In the genomic region with DNA sequence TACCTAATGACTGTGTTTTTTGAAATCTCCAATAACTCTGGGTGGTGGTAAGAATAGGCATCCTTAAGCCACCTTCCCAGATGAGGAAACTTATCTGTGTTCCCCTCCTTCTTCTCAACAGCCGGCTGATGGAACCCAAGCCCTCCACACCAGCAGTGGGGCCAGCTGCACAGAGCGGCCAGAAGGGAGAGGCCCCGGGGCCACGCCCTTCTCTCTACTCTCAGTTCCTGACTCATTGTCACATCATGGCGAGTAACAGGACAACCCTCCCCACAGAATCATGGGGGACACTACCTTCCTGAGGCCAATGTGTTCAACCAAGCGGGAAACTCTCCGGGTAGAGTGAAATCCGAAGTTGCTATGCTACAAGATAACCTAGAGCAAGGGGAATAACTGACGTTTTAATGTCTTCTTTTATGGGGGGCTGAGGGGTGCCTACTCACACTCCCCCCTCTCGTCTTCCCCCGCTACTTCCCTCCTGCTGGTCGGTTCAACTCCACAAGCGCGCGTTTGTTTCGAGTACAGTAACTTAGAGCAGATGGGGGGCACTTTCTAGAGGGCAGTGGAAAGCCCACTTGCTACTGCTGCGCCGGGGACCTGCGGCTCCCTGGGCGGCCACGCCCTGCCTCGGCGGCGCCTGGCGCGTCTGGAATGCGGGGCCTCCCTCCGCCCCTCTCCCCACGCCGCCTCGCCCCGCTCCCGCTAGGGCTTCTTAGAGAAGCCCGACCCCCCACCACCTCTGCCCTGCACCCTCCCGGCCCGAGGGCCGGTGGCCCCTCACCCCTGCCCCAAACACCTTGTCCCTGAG, we compare ENCODE assay signal across 1 cellular context.
TF ChIP-seq lines count a peak whose summit lies in the region.

No MANE protein-coding gene starts in this region.

TF ChIP-seq in K562, 482 proteins besides CTCF, POLR2A, EP300 and RAD21 (continued from another document):
- TF ChIP-seq, protein P1, sequence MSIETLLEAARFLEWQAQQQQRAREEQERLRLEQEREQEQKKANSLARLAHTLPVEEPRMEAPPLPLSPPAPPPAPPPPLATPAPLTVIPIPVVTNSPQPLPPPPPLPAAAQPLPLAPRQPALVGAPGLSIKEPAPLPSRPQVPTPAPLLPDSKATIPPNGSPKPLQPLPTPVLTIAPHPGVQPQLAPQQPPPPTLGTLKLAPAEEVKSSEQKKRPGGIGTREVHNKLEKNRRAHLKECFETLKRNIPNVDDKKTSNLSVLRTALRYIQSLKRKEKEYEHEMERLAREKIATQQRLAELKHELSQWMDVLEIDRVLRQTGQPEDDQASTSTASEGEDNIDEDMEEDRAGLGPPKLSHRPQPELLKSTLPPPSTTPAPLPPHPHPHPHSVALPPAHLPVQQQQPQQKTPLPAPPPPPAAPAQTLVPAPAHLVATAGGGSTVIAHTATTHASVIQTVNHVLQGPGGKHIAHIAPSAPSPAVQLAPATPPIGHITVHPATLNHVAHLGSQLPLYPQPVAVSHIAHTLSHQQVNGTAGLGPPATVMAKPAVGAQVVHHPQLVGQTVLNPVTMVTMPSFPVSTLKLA (conservative IDR thresholded peaks at IDR 0.05): peak; percentile 50 to 77
- TF ChIP-seq PHTF2 (CRISPR knock-in tag; IDR thresholded peaks at IDR 0.05) (no peak), ZNF384 (IDR thresholded peaks at IDR 0.05; ENCODE audit: low read depth, low read length) (no peak), RFX7 (CRISPR knock-in tag; IDR thresholded peaks at IDR 0.05) (no peak), SNRNP70 (optimal IDR thresholded peaks at IDR 0.05; ENCODE audit: low read depth, low read length) (no peak), HDAC3 (IDR thresholded peaks at IDR 0.05; ENCODE audit: borderline replicate concordance, partially characterized antibody) (no peak), NFRKB (IDR thresholded peaks at IDR 0.05; ENCODE audit: low read depth) (peak; percentile 81), SRF (CRISPR knock-in tag; IDR thresholded peaks at IDR 0.05) (0 out of 4 replicates have a peak, but pooled peaks of 1 of the 2 experiments have one; percentile 12), KDM1A (IDR thresholded peaks at IDR 0.05) (peak; percentile 18 to 45; a peak in 1 of 4 replicates), EGR1 (conservative IDR thresholded peaks at IDR 0.05) (no peak), ZNF12 (CRISPR knock-in tag; IDR thresholded peaks at IDR 0.05) (no peak), POLR3A (IDR thresholded peaks at IDR 0.05; ENCODE audit: borderline replicate concordance, extremely low read depth, insufficient read depth, insufficient read length) (no peak), TEAD2 (tag; IDR thresholded peaks at IDR 0.05) (no peak), STAG1 (CRISPR knock-in tag; IDR thresholded peaks at IDR 0.05; ENCODE audit: borderline replicate concordance) (no peak), CBX1 (IDR thresholded peaks at IDR 0.05; ENCODE audit: low read depth) (no peak; the same call in 1 of the 2 replicates), HDAC1 (IDR thresholded peaks at IDR 0.05) (peak in 1 of 2 experiments; percentile 63; a peak in 2 of 4 replicates), KLF6 (CRISPR knock-in tag; IDR thresholded peaks at IDR 0.05; ENCODE audit: borderline replicate concordance) (peak; percentile 72; the same call in 1 of the 2 replicates), KAT7 (CRISPR knock-in tag; IDR thresholded peaks at IDR 0.05; ENCODE audit: borderline replicate concordance) (peak; percentile 84; the same call in 1 of the 2 replicates), L3MBTL2 (IDR thresholded peaks at IDR 0.05) (0 out of 2 replicates have a peak, but pooled peaks have one; percentile 4), NRF1 (conservative IDR thresholded peaks at IDR 0.05 in 1 of 2, IDR thresholded peaks at IDR 0.05 in 1 of 2) (peak; percentile 67 to 74), SIRT6 (IDR thresholded peaks at IDR 0.05; ENCODE audit: low read depth, low read length) (no peak), ZNF668 (CRISPR knock-in tag; IDR thresholded peaks at IDR 0.05) (no peak), SNIP1 (IDR thresholded peaks at IDR 0.05; ENCODE audit: low read depth) (peak; percentile 67; the same call in 1 of the 2 replicates), CHD1 (IDR thresholded peaks at IDR 0.05; ENCODE audit: low read length) (no peak), CSDE1 (IDR thresholded peaks at IDR 0.05) (no peak), ZNF175 (CRISPR knock-in tag; IDR thresholded peaks at IDR 0.05; ENCODE audit: low read depth) (0 out of 2 replicates have a peak, but pooled peaks have one; percentile 52), ZNF431 (CRISPR knock-in tag; IDR thresholded peaks at IDR 0.05) (0 out of 2 replicates have a peak, but pooled peaks have one; percentile 1), SRSF1 (IDR thresholded peaks at IDR 0.05; ENCODE audit: low read depth, low read length) (no peak), TAL1 (IDR thresholded peaks at IDR 0.05) (peak; percentile 47; the same call in 1 of the 2 replicates)
- TF ChIP-seq, protein P2, sequence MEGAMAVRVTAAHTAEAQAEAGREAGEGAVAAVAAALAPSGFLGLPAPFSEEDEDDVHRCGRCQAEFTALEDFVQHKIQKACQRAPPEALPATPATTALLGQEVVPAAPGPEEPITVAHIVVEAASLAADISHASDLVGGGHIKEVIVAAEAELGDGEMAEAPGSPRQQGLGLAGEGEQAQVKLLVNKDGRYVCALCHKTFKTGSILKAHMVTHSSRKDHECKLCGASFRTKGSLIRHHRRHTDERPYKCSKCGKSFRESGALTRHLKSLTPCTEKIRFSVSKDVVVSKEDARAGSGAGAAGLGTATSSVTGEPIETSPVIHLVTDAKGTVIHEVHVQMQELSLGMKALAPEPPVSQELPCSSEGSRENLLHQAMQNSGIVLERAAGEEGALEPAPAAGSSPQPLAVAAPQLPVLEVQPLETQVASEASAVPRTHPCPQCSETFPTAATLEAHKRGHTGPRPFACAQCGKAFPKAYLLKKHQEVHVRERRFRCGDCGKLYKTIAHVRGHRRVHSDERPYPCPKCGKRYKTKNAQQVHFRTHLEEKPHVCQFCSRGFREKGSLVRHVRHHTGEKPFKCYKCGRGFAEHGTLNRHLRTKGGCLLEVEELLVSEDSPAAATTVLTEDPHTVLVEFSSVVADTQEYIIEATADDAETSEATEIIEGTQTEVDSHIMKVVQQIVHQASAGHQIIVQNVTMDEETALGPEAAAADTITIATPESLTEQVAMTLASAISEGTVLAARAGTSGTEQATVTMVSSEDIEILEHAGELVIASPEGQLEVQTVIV (CRISPR knock-in tag; IDR thresholded peaks at IDR 0.05; ENCODE audit: borderline replicate concordance): no peak
- TF ChIP-seq, protein P3, sequence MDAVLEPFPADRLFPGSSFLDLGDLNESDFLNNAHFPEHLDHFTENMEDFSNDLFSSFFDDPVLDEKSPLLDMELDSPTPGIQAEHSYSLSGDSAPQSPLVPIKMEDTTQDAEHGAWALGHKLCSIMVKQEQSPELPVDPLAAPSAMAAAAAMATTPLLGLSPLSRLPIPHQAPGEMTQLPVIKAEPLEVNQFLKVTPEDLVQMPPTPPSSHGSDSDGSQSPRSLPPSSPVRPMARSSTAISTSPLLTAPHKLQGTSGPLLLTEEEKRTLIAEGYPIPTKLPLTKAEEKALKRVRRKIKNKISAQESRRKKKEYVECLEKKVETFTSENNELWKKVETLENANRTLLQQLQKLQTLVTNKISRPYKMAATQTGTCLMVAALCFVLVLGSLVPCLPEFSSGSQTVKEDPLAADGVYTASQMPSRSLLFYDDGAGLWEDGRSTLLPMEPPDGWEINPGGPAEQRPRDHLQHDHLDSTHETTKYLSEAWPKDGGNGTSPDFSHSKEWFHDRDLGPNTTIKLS (IDR thresholded peaks at IDR 0.05; ENCODE audit: borderline replicate concordance, low read depth): 0 out of 2 replicates have a peak, but pooled peaks have one; percentile 34
- TF ChIP-seq, protein P4, sequence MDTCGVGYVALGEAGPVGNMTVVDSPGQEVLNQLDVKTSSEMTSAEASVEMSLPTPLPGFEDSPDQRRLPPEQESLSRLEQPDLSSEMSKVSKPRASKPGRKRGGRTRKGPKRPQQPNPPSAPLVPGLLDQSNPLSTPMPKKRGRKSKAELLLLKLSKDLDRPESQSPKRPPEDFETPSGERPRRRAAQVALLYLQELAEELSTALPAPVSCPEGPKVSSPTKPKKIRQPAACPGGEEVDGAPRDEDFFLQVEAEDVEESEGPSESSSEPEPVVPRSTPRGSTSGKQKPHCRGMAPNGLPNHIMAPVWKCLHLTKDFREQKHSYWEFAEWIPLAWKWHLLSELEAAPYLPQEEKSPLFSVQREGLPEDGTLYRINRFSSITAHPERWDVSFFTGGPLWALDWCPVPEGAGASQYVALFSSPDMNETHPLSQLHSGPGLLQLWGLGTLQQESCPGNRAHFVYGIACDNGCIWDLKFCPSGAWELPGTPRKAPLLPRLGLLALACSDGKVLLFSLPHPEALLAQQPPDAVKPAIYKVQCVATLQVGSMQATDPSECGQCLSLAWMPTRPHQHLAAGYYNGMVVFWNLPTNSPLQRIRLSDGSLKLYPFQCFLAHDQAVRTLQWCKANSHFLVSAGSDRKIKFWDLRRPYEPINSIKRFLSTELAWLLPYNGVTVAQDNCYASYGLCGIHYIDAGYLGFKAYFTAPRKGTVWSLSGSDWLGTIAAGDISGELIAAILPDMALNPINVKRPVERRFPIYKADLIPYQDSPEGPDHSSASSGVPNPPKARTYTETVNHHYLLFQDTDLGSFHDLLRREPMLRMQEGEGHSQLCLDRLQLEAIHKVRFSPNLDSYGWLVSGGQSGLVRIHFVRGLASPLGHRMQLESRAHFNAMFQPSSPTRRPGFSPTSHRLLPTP (IDR thresholded peaks at IDR 0.05; ENCODE audit: borderline replicate concordance, extremely low read depth, insufficient read length): no peak
- TF ChIP-seq, protein P5, sequence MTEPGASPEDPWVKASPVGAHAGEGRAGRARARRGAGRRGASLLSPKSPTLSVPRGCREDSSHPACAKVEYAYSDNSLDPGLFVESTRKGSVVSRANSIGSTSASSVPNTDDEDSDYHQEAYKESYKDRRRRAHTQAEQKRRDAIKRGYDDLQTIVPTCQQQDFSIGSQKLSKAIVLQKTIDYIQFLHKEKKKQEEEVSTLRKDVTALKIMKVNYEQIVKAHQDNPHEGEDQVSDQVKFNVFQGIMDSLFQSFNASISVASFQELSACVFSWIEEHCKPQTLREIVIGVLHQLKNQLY (CRISPR knock-in tag; conservative IDR thresholded peaks at IDR 0.05): no peak
- TF ChIP-seq, protein P6, sequence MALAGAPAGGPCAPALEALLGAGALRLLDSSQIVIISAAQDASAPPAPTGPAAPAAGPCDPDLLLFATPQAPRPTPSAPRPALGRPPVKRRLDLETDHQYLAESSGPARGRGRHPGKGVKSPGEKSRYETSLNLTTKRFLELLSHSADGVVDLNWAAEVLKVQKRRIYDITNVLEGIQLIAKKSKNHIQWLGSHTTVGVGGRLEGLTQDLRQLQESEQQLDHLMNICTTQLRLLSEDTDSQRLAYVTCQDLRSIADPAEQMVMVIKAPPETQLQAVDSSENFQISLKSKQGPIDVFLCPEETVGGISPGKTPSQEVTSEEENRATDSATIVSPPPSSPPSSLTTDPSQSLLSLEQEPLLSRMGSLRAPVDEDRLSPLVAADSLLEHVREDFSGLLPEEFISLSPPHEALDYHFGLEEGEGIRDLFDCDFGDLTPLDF (CRISPR knock-in tag; IDR thresholded peaks at IDR 0.05): peak; percentile 53; the same call in 1 of the 2 replicates
- TF ChIP-seq, protein P7, sequence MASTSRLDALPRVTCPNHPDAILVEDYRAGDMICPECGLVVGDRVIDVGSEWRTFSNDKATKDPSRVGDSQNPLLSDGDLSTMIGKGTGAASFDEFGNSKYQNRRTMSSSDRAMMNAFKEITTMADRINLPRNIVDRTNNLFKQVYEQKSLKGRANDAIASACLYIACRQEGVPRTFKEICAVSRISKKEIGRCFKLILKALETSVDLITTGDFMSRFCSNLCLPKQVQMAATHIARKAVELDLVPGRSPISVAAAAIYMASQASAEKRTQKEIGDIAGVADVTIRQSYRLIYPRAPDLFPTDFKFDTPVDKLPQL (IDR thresholded peaks at IDR 0.05; ENCODE audit: extremely low read depth, insufficient read length): peak; percentile 35
- TF ChIP-seq, protein P8, sequence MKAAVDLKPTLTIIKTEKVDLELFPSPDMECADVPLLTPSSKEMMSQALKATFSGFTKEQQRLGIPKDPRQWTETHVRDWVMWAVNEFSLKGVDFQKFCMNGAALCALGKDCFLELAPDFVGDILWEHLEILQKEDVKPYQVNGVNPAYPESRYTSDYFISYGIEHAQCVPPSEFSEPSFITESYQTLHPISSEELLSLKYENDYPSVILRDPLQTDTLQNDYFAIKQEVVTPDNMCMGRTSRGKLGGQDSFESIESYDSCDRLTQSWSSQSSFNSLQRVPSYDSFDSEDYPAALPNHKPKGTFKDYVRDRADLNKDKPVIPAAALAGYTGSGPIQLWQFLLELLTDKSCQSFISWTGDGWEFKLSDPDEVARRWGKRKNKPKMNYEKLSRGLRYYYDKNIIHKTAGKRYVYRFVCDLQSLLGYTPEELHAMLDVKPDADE (conservative IDR thresholded peaks at IDR 0.05; ENCODE audit: control insufficient read depth, low read depth, low read length): 0 out of 2 replicates have a peak, but pooled peaks have one; percentile 24
- TF ChIP-seq, protein P9, sequence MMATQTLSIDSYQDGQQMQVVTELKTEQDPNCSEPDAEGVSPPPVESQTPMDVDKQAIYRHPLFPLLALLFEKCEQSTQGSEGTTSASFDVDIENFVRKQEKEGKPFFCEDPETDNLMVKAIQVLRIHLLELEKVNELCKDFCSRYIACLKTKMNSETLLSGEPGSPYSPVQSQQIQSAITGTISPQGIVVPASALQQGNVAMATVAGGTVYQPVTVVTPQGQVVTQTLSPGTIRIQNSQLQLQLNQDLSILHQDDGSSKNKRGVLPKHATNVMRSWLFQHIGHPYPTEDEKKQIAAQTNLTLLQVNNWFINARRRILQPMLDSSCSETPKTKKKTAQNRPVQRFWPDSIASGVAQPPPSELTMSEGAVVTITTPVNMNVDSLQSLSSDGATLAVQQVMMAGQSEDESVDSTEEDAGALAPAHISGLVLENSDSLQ (IDR thresholded peaks at IDR 0.05): peak; percentile 28; the same call in 1 of the 2 replicates
- TF ChIP-seq, protein P10, sequence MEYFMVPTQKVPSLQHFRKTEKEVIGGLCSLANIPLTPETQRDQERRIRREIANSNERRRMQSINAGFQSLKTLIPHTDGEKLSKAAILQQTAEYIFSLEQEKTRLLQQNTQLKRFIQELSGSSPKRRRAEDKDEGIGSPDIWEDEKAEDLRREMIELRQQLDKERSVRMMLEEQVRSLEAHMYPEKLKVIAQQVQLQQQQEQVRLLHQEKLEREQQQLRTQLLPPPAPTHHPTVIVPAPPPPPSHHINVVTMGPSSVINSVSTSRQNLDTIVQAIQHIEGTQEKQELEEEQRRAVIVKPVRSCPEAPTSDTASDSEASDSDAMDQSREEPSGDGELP (CRISPR knock-in tag; IDR thresholded peaks at IDR 0.05; ENCODE audit: borderline replicate concordance): peak; percentile 95
- TF ChIP-seq, protein P11, sequence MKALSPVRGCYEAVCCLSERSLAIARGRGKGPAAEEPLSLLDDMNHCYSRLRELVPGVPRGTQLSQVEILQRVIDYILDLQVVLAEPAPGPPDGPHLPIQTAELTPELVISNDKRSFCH (CRISPR knock-in tag; IDR thresholded peaks at IDR 0.05): no peak
- TF ChIP-seq, protein P11 (tag; IDR thresholded peaks at IDR 0.05): peak; percentile 75; the same call in 1 of the 2 replicates
